ENCODE assay signal across 1 cellular context in the genomic region with DNA sequence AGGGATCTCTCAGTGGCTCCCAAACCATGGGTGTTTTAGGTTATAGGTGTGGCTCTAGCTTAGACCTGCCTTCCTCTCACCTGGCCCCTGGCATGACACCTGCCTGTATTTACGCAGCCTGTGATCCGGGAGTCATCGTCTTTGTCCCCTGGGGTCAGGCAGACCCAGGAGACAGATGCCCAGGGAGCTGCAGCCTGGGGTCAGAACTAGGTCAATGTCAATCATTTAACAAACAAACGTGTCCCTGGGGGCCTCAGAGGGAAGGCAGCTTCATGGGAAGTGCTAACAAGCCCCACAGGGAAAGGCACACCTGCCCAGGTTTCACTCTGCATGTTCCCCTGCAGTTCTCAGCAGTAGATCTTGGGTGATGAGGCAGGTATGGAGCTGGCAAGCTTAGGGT.
TF ChIP-seq lines count a peak whose summit lies in the region.

No MANE protein-coding gene starts in this region.

TF ChIP-seq in HepG2, 621 proteins besides CTCF, POLR2A, EP300 and RAD21 (continued from another document):
- no peak for TF ChIP-seq ZNF451 (CRISPR knock-in tag; IDR thresholded peaks at IDR 0.05)
- TF ChIP-seq, protein P1, sequence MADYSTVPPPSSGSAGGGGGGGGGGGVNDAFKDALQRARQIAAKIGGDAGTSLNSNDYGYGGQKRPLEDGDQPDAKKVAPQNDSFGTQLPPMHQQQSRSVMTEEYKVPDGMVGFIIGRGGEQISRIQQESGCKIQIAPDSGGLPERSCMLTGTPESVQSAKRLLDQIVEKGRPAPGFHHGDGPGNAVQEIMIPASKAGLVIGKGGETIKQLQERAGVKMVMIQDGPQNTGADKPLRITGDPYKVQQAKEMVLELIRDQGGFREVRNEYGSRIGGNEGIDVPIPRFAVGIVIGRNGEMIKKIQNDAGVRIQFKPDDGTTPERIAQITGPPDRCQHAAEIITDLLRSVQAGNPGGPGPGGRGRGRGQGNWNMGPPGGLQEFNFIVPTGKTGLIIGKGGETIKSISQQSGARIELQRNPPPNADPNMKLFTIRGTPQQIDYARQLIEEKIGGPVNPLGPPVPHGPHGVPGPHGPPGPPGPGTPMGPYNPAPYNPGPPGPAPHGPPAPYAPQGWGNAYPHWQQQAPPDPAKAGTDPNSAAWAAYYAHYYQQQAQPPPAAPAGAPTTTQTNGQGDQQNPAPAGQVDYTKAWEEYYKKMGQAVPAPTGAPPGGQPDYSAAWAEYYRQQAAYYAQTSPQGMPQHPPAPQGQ (CRISPR knock-in tag; IDR thresholded peaks at IDR 0.05; ENCODE audit: borderline replicate concordance), result no peak
- TF ChIP-seq NCOA2 (CRISPR knock-in tag; IDR thresholded peaks at IDR 0.05), result peak; percentile 44
- TF ChIP-seq TBL1XR1 (IDR thresholded peaks at IDR 0.05; ENCODE audit: borderline replicate concordance, low read length, partially characterized antibody), result peak; percentile 37
- TF ChIP-seq PHF21A (CRISPR knock-in tag; IDR thresholded peaks at IDR 0.05), result peak; percentile 53; the same call in 1 of the 2 replicates
- TF ChIP-seq MTF1 (CRISPR knock-in tag; IDR thresholded peaks at IDR 0.05), result no peak
- TF ChIP-seq, protein P2, sequence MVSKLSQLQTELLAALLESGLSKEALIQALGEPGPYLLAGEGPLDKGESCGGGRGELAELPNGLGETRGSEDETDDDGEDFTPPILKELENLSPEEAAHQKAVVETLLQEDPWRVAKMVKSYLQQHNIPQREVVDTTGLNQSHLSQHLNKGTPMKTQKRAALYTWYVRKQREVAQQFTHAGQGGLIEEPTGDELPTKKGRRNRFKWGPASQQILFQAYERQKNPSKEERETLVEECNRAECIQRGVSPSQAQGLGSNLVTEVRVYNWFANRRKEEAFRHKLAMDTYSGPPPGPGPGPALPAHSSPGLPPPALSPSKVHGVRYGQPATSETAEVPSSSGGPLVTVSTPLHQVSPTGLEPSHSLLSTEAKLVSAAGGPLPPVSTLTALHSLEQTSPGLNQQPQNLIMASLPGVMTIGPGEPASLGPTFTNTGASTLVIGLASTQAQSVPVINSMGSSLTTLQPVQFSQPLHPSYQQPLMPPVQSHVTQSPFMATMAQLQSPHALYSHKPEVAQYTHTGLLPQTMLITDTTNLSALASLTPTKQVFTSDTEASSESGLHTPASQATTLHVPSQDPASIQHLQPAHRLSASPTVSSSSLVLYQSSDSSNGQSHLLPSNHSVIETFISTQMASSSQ (IDR thresholded peaks at IDR 0.05; ENCODE audit: low read depth), result no peak
- TF ChIP-seq, protein P2 (CRISPR knock-in tag; IDR thresholded peaks at IDR 0.05; ENCODE audit: borderline replicate concordance), result peak; percentile 27; the same call in 1 of the 2 replicates
- TF ChIP-seq BORCS8-MEF2B (CRISPR knock-in tag; IDR thresholded peaks at IDR 0.05), result 0 out of 2 replicates have a peak, but pooled peaks have one; percentile 42
- no peak for TF ChIP-seq AGO1 (IDR thresholded peaks at IDR 0.05; ENCODE audit: low read depth, low read length, poor library complexity, severe bottlenecking)
- TF ChIP-seq RARA (CRISPR knock-in tag; IDR thresholded peaks at IDR 0.05), result peak; percentile 99
- TF ChIP-seq ATF7-NPFF (CRISPR knock-in tag; IDR thresholded peaks at IDR 0.05; ENCODE audit: low read depth), result no peak
- TF ChIP-seq ZNF878 (CRISPR knock-in tag; IDR thresholded peaks at IDR 0.05), result 0 out of 2 replicates have a peak, but pooled peaks have one; percentile 32
- 0 out of 2 replicates have a peak, but pooled peaks have one; percentile 34 for TF ChIP-seq FOXK1 (CRISPR knock-in tag; IDR thresholded peaks at IDR 0.05; ENCODE audit: borderline replicate concordance, low read depth)
- TF ChIP-seq SP5 (CRISPR knock-in tag; IDR thresholded peaks at IDR 0.05; ENCODE audit: borderline replicate concordance, low read depth), result peak; percentile 20; the same call in 1 of the 2 replicates
- TF ChIP-seq TEAD3 (CRISPR knock-in tag; optimal IDR thresholded peaks at IDR 0.05; ENCODE audit: borderline replicate concordance), result peak; percentile 27
- TF ChIP-seq, protein P3, sequence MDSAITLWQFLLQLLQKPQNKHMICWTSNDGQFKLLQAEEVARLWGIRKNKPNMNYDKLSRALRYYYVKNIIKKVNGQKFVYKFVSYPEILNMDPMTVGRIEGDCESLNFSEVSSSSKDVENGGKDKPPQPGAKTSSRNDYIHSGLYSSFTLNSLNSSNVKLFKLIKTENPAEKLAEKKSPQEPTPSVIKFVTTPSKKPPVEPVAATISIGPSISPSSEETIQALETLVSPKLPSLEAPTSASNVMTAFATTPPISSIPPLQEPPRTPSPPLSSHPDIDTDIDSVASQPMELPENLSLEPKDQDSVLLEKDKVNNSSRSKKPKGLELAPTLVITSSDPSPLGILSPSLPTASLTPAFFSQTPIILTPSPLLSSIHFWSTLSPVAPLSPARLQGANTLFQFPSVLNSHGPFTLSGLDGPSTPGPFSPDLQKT (CRISPR knock-in tag; IDR thresholded peaks at IDR 0.05; ENCODE audit: borderline replicate concordance), result no peak
- no peak for TF ChIP-seq FOXA1 (IDR thresholded peaks at IDR 0.05)
- peak; percentile 48; the same call in 1 of the 2 replicates for TF ChIP-seq FOXA1 (CRISPR knock-in tag; IDR thresholded peaks at IDR 0.05)
- TF ChIP-seq SOX5 (CRISPR knock-in tag; IDR thresholded peaks at IDR 0.05; ENCODE audit: borderline replicate concordance), result peak; percentile 52; the same call in 1 of the 2 replicates
- TF ChIP-seq, protein P4, sequence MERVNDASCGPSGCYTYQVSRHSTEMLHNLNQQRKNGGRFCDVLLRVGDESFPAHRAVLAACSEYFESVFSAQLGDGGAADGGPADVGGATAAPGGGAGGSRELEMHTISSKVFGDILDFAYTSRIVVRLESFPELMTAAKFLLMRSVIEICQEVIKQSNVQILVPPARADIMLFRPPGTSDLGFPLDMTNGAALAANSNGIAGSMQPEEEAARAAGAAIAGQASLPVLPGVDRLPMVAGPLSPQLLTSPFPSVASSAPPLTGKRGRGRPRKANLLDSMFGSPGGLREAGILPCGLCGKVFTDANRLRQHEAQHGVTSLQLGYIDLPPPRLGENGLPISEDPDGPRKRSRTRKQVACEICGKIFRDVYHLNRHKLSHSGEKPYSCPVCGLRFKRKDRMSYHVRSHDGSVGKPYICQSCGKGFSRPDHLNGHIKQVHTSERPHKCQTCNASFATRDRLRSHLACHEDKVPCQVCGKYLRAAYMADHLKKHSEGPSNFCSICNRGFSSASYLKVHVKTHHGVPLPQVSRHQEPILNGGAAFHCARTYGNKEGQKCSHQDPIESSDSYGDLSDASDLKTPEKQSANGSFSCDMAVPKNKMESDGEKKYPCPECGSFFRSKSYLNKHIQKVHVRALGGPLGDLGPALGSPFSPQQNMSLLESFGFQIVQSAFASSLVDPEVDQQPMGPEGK (CRISPR knock-in tag; IDR thresholded peaks at IDR 0.05), result peak; percentile 75
- 0 out of 2 replicates have a peak, but pooled peaks have one; percentile 19 for TF ChIP-seq ZNF263 (CRISPR knock-in tag; IDR thresholded peaks at IDR 0.05)
- TF ChIP-seq SALL1 (CRISPR knock-in tag; IDR thresholded peaks at IDR 0.05), result peak; percentile 75
- peak; percentile 32; the same call in 1 of the 2 replicates for TF ChIP-seq HDAC1 (CRISPR knock-in tag; IDR thresholded peaks at IDR 0.05)
- TF ChIP-seq RXRB (CRISPR knock-in tag; IDR thresholded peaks at IDR 0.05; ENCODE audit: borderline replicate concordance), result peak; percentile 89
- peak; percentile 72; the same call in 1 of the 2 replicates for TF ChIP-seq ARNTL (CRISPR knock-in tag; IDR thresholded peaks at IDR 0.05)
- TF ChIP-seq ELF3 (CRISPR knock-in tag; IDR thresholded peaks at IDR 0.05), result 0 out of 2 replicates have a peak, but pooled peaks have one; percentile 19
- TF ChIP-seq LCORL (IDR thresholded peaks at IDR 0.05), result no peak
- TF ChIP-seq LCORL (CRISPR knock-in tag; IDR thresholded peaks at IDR 0.05), result peak; percentile 54; the same call in 1 of the 2 replicates
- peak; percentile 39; the same call in 1 of the 2 replicates for TF ChIP-seq GATAD2A (CRISPR knock-in tag; IDR thresholded peaks at IDR 0.05)
- 0 out of 2 replicates have a peak, but pooled peaks have one; percentile 32 for TF ChIP-seq TARDBP (CRISPR knock-in tag; IDR thresholded peaks at IDR 0.05)
